ENCODE assay signal across 13 cellular contexts in the genomic region with DNA sequence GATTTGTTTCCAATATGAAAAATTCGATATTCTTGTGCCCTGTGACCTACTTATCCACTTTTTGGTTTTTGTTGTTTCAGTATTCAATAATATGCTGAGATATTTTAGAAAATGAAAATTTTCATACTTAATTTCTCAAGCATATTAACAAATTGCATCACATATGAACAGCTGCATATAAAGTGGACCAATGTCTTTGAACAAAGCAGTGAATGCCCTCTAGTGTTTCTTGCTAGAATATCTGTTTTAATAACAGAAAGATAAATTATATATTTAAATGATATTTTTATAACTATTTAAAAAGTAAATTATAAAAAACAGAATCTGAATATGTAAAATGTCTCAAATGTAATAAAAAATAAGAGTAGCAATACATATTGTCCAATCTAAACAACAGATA. TPM values are rescaled to one million over a fixed set of nuclear protein-coding genes. Genes with fewer than 3 reads are reported as not detected.
DNase-seq lines count a peak whose midpoint lies in the region; ATAC-seq and TF ChIP-seq lines count a peak whose summit lies in the region.
"Had no signal": no experiment of that assay in that cellular context is flagged by ENCODE, and none has a peak within 500 bp of the region (broad histone marks: within the 10 kb centered on the region; RNA-seq: fewer than 3 reads in every experiment).

No MANE protein-coding gene starts in this region.

- in situ Hi-C loops in IMR-90 (cut with MboI; ENCODE audit: low sequenced_read_pairs), result loop anchor here (5.0 to 25.0 kb wide), 2 partner anchors 89 to 131 kb away; a partner anchor contains a TSS

- BruUV-seq in IMR-90 (replicated peaks; lab: Mats Ljungman, UMichigan), result no TSS peak

- H3K14ac ChIP-seq in IMR-90 (replicated peaks; ENCODE audit: low read depth, low read length), result no peak overlapping the region

- peaks cover 5% of the 10 kb centered on the region for H3K27me3 ChIP-seq in IMR-90 (ENCODE audit: control insufficient read depth, insufficient read depth, low read length)

- TF ChIP-seq POLR2A in IMR-90 (IDR thresholded peaks at IDR 0.05; ENCODE audit: low read depth, low read length), result no peak

- H3K18ac ChIP-seq in IMR-90 (ENCODE audit: low read depth, low read length), result no peak overlapping the region

- DNase-seq in AML-193 (lab: John Stamatoyannopoulos, UW) (peak; percentile 29 to 30), IMR-90 (peak; percentile 43), iris pigment epithelial cell (ENCODE audit: low read depth) (peak; percentile 52), posterior cingulate gyrus (no peak)
- no peak for DNase-seq in effector memory CD8-positive, alpha-beta T cell
- DNase-seq: anterior cingulate cortex, gastrocnemius medialis, lower lobe of right lung, NCI-H2171, right cardiac atrium had no signal

- H4K5ac ChIP-seq in IMR-90 (ENCODE audit: low read depth, low read length), result no peak overlapping the region

- H3K27me3 Mint-ChIP-seq in effector memory CD8-positive, alpha-beta T cell, result peaks cover 0 to 6% of the 10 kb centered on the region in 2 donors

- no peaks in the 10 kb centered on the region for H3K36me3 Mint-ChIP-seq in effector memory CD8-positive, alpha-beta T cell (ENCODE audit: insufficient read depth)

- TF ChIP-seq RAD21 in IMR-90 (IDR thresholded peaks at IDR 0.05; ENCODE audit: low read length), result no peak

- H4K20me1 ChIP-seq in IMR-90 (ENCODE audit: insufficient read depth, low read length), result no peaks in the 10 kb centered on the region

- H3K4me1 ChIP-seq in IMR-90 (ENCODE audit: control insufficient read depth, insufficient read depth, low read length), result no peaks in the 10 kb centered on the region
- H3K4me1 ChIP-seq: gastrocnemius medialis, lower lobe of right lung had no signal

- H4K8ac ChIP-seq in IMR-90 (ENCODE audit: low read depth in 2 of 2, low read length in 2 of 2), result no peak overlapping the region

- no peak overlapping the region for H2AK9ac ChIP-seq in IMR-90 (replicated peaks; ENCODE audit: low read depth, low read length, poor library complexity)

- no CpG with 5 or more reads among the region's 1 CpG for WGBS in IMR-90 (ENCODE audit: extremely low coverage in 2 of 2, insufficient read length in 1 of 2), 2 experiments

- no peak overlapping the region for H3K4ac ChIP-seq in IMR-90 (ENCODE audit: low read depth, low read length)

- POLR2A ChIA-PET in IMR-90 (lab: Charles Lee; ENCODE audit: unreplicated experiment), result no interaction called here

- H2AK5ac ChIP-seq in IMR-90 (ENCODE audit: low read depth, low read length), result no peak overlapping the region

- H2BK20ac ChIP-seq in IMR-90 (ENCODE audit: low read depth, low read length), result no peak overlapping the region

- ATAC-seq in IMR-90 (ENCODE audit: low read depth), result 0 out of 2 replicates have a peak, but pooled peaks have one; percentile 27
- no peak for ATAC-seq in effector memory CD8-positive, alpha-beta T cell (replicated peaks)
- no peak for ATAC-seq in GM21381 (IDR thresholded peaks at IDR 0.05; ENCODE audit: unreplicated experiment)
- no peak for ATAC-seq in GM18502 (IDR thresholded peaks at IDR 0.05; ENCODE audit: poor library complexity, unreplicated experiment)
- ATAC-seq: gastrocnemius medialis, lower lobe of right lung, right cardiac atrium had no signal

- no peak overlapping the region for H2BK120ac ChIP-seq in IMR-90 (ENCODE audit: low read depth, low read length)

- H3K23ac ChIP-seq in IMR-90 (ENCODE audit: low read depth, low read length), result no peak overlapping the region

- H3K9me1 ChIP-seq in IMR-90 (ENCODE audit: insufficient read depth, low read length), result no peaks in the 10 kb centered on the region

- no peak overlapping the region for H3K4me3 Mint-ChIP-seq in effector memory CD8-positive, alpha-beta T cell

- no peak overlapping the region for H3K4me2 ChIP-seq in IMR-90 (ENCODE audit: low read depth, low read length)

- no peak overlapping the region for H4K91ac ChIP-seq in IMR-90 (ENCODE audit: insufficient read depth, low read depth, low read length)

- H3K9me3 ChIP-seq in IMR-90 (ENCODE audit: control insufficient read depth, insufficient read depth, low read length), result no peaks in the 10 kb centered on the region
- H3K9me3 ChIP-seq: gastrocnemius medialis, lower lobe of right lung had no signal

- H2AFZ ChIP-seq in IMR-90 (replicated peaks; ENCODE audit: low read length, poor library complexity), result no peak overlapping the region

- no peaks in the 10 kb centered on the region for H3K9me3 Mint-ChIP-seq in effector memory CD8-positive, alpha-beta T cell

- H3K56ac ChIP-seq in IMR-90 (ENCODE audit: extremely low read depth, insufficient read depth, low read length), result no peak overlapping the region

- CTCF ChIA-PET in IMR-90 (lab: Yijun Ruan, JAX), result interaction anchor here (1.2 kb wide), 2 partner anchors 131 to 132 kb away, joined by 3 read pairs; no protein-coding TSS in a partner anchor

- no peak overlapping the region for H3K9ac ChIP-seq in IMR-90 (ENCODE audit: low read depth, low read length)

- H2BK5ac ChIP-seq in IMR-90 (ENCODE audit: low read depth, low read length, poor library complexity, severe bottlenecking), result no peak overlapping the region

- no peaks in the 10 kb centered on the region for H3K36me3 ChIP-seq in IMR-90 (ENCODE audit: control insufficient read depth, insufficient read depth, low read length)
- H3K36me3 ChIP-seq: gastrocnemius medialis, lower lobe of right lung had no signal

- no peak overlapping the region for H3K27ac Mint-ChIP-seq in effector memory CD8-positive, alpha-beta T cell

- H3K4me3 ChIP-seq in IMR-90 (ENCODE audit: insufficient read depth, low read depth, low read length), result no peak overlapping the region
- H3K4me3 ChIP-seq: gastrocnemius medialis, lower lobe of right lung had no signal

- H2BK15ac ChIP-seq in IMR-90 (ENCODE audit: low read depth, low read length), result no peak overlapping the region

- TF ChIP-seq CTCF in IMR-90 (conservative IDR thresholded peaks at IDR 0.05; ENCODE audit: low read depth, low read length) (peak; percentile 39), VCaP (conservative IDR thresholded peaks at IDR 0.05) (peak; percentile 68)

- H3K27ac ChIP-seq in IMR-90 (ENCODE audit: insufficient read depth, low read length), result no peak overlapping the region
- H3K27ac ChIP-seq in VCaP, result no peak overlapping the region
- H3K27ac ChIP-seq: gastrocnemius medialis, lower lobe of right lung had no signal

- H3K79me1 ChIP-seq in IMR-90 (ENCODE audit: low read depth in 1 of 2, low read length in 2 of 2), result no peaks in the 10 kb centered on the region

- intact Hi-C loops in IMR-90 (cut with micrococcal nuclease) (loop anchor here (5.0 kb wide), 1 partner anchor 414 kb away; no protein-coding TSS in a partner anchor), posterior cingulate gyrus (cut with DNase I) (no loop called here)

- dilution Hi-C loops in IMR-90 (cut with HindIII; ENCODE audit: low sequenced_read_pairs, unreplicated experiment), result no loop called here

- no peaks in the 10 kb centered on the region for H3K4me1 Mint-ChIP-seq in effector memory CD8-positive, alpha-beta T cell (ENCODE audit: low read depth in 2 of 2)

TF ChIP-seq in IMR-90, 13 proteins besides CTCF, POLR2A, EP300 and RAD21:
- TF ChIP-seq CEBPB (IDR thresholded peaks at IDR 0.05; ENCODE audit: low read depth, low read length) (peak; percentile 79), MAFK (IDR thresholded peaks at IDR 0.05; ENCODE audit: low read depth, low read length) (no peak)

RNA-seq across cellular contexts. Expression of a gene that starts 31.7 kb away (rescaled TPM):
- 10.8 and 12.5 TPM in 2 replicates for total RNA-seq in IMR-90 (2012; rRNA removed)
- 4.8 and 6.5 TPM in 2 replicates for polyA plus RNA-seq in IMR-90 (2012; rRNA removed)
- 0.40 and 0.57 TPM in 2 replicates for polyA plus RNA-seq in IMR-90 (2012; cell fraction: cytosol; rRNA removed)
- polyA plus RNA-seq in IMR-90 (2012; cell fraction: nucleus; rRNA removed; ENCODE audit: low replicate concordance), result 12.4 and 58.0 TPM in 2 replicates

Comparison
In these comparisons a context has a peak if more than half of its experiments do, and no peak if none do; other contexts are left out.
1. DNase-seq: peak in AML-193 (2 of 2), IMR-90 (single experiment) and iris pigment epithelial cell (single experiment); none in posterior cingulate gyrus (0 of 10) and effector memory CD8-positive, alpha-beta T cell (0 of 3).